22 cellular contexts compared by ENCODE assay signal in genomic region chr6:134757911-134758361, GRCh38.
DNase-seq lines count a peak whose midpoint lies in the region; ATAC-seq, FAIRE-seq and TF ChIP-seq lines count a peak whose summit lies in the region.
"Had no signal": no experiment of that assay in that cellular context is flagged by ENCODE, and none has a peak within 500 bp of the region (broad histone marks: within the 10 kb centered on the region; RNA-seq: fewer than 3 reads in every experiment).

No MANE protein-coding gene starts in this region.

- ATAC-seq in mucosa of descending colon (peak; percentile 56), GM21360 (IDR thresholded peaks at IDR 0.05; ENCODE audit: unreplicated experiment) (no peak), GM21528 (IDR thresholded peaks at IDR 0.05; ENCODE audit: low FRiP score, unreplicated experiment) (no peak)
- ATAC-seq: activated CD8-positive, alpha-beta T cell treated with anti-CD3 and anti-CD28 coated beads, Interleukin-2, amount 10 ng/mL, durations not matched to agents 7 days and 5 days; left cardiac atrium; WTC11 had no signal

- H3K36me3 ChIP-seq in mucosa of descending colon (ENCODE audit: low read depth), result no peaks in the 10 kb centered on the region
- H3K36me3 ChIP-seq: cardiac muscle cell had no signal

- H3K4me3 ChIP-seq in foreskin fibroblast (ENCODE audit: low read depth in 1 of 2, low read length in 2 of 2), result no peak overlapping the region
- H3K4me3 ChIP-seq in mucosa of descending colon, result no peak overlapping the region
- H3K4me3 ChIP-seq: cardiac muscle cell, smooth muscle cell, testis had no signal

- peak; percentile 75 for FAIRE-seq in RCC 7860 (lab: Jason Lieb, UNC)
- FAIRE-seq: GM12892 had no signal

- no peaks in the 10 kb centered on the region for H3K4me1 ChIP-seq in mucosa of descending colon (ENCODE audit: low read depth)
- H3K4me1 ChIP-seq: testis had no signal

- peak; percentile 35 for DNase-seq in ELF-1 (ENCODE audit: low read depth, low spot score)
- DNase-seq in RCC 7860 (ENCODE audit: low spot score), result peak; percentile 53
- peak; percentile 30 to 51 for DNase-seq in foreskin fibroblast
- DNase-seq in mucosa of descending colon, result no peak
- DNase-seq in NCI-H524 treated with DMSO at 0.1 percent for 48 hours (lab: John Stamatoyannopoulos, UW), result no peak
- no peak for DNase-seq in occipital lobe (lab: John Stamatoyannopoulos, UW)
- DNase-seq: activated CD8-positive, alpha-beta T cell treated with anti-CD3 and anti-CD28 coated beads, Interleukin-2, amount 10 ng/mL, durations not matched to agents 7 days and 5 days; activated T-cell treated with anti-CD3 and anti-CD28 coated beads, Interleukin-2, amount 50 U/mL, for 48 hours; H7; hippocampal formation; left cardiac atrium; NCI-H1694 treated with DMSO at 0.1 percent for 48 hours; SHP77 treated with DMSO at 0.1 percent for 48 hours; stimulated activated CD4-positive, alpha-beta T cell treated with anti-CD3 and anti-CD28 coated beads, Interleukin-4, amount 100 ng/mL, for 4 hours; stimulated activated CD8-positive, alpha-beta memory T cell treated with anti-CD3 and anti-CD28 coated beads, Interleukin-4, amount 100 ng/mL, for 48 hours; testis had no signal

- intact Hi-C loops in mucosa of descending colon (cut with DNase I, micrococcal nuclease), result no loop called here

- TF ChIP-seq CTCF in foreskin fibroblast (IDR thresholded peaks at IDR 0.05; ENCODE audit: low read depth, low read length) (no peak), mucosa of descending colon (IDR thresholded peaks at IDR 0.05) (no peak)

- H3K9me3 ChIP-seq in mucosa of descending colon, result no peaks in the 10 kb centered on the region
- H3K9me3 ChIP-seq: testis had no signal

Comparison
In these comparisons a context has a peak if more than half of its experiments do, and no peak if none do; other contexts are left out.
1. DNase-seq: peak in ELF-1 (single experiment), RCC 7860 (single experiment) and foreskin fibroblast (2 of 2); none in mucosa of descending colon (0 of 3), NCI-H524 treated with DMSO at 0.1 percent for 48 hours (single experiment) and occipital lobe (single experiment).